Comparison of ENCODE assay signal across 8 cellular contexts in genomic region chr20:63520594-63520938, GRCh38. TPM values are rescaled to one million over a fixed set of nuclear protein-coding genes. Genes with fewer than 3 reads are reported as not detected.
DNase-seq lines count a peak whose midpoint lies in the region; ATAC-seq and TF ChIP-seq lines count a peak whose summit lies in the region.

Gene PPDPF (plus strand): TSS chr20:63520765. CDS start chr20:63521309, 544 bp downstream.

- H3K36me3 ChIP-seq in H7 (replicated peaks; ENCODE audit: control insufficient read depth, insufficient read depth, low read length) (peaks cover 9% of the 10 kb centered on the region), MM.1S (replicated peaks; ENCODE audit: insufficient read depth, low read length) (no peaks in the 10 kb centered on the region), aorta (ENCODE audit: control insufficient read depth in 1 of 2, insufficient read depth in 2 of 2, low read length in 1 of 2) (no peaks in the 10 kb centered on the region)

- ATAC-seq in aorta (ENCODE audit: low FRiP score) = peak; percentile 91

- H3K9me3 ChIP-seq in MM.1S (replicated peaks; ENCODE audit: insufficient read depth, low read length) = no peaks in the 10 kb centered on the region
- H3K9me3 ChIP-seq in aorta (ENCODE audit: control insufficient read depth, low read length) = no peaks in the 10 kb centered on the region

- peak; percentile 100 for DNase-seq in GM10266 (ENCODE audit: extremely low spot score)
- peak; percentile 100 for DNase-seq in H7
- peak; percentile 77 for DNase-seq in MM.1S
- peak; percentile 69 for DNase-seq in T1000 (lab: John Stamatoyannopoulos, UW)
- DNase-seq in astrocyte of the hippocampus (ENCODE audit: low read depth, low spot score) = peak; percentile 94
- peak in 46 of 51 donors; percentile 39 to 90 (median 70) for DNase-seq in hypothalamus (lab: John Stamatoyannopoulos, UW)
- no peak for DNase-seq in retinal pigment epithelial cell (ENCODE audit: low read depth)
- peak in 1 of 2 donors; percentile 94 for DNase-seq in aorta

- H3F3A ChIP-seq in MM.1S (ENCODE audit: insufficient read depth, low read length) = peaks cover 7% of the 10 kb centered on the region; the same call in 1 of the 2 replicates

- H3K27me3 ChIP-seq in H7 (ENCODE audit: control insufficient read depth, insufficient read depth, low read length) (peaks cover 7% of the 10 kb centered on the region), MM.1S (replicated peaks; ENCODE audit: insufficient read depth, low read length) (peaks cover 37% of the 10 kb centered on the region), aorta (ENCODE audit: control insufficient read depth in 1 of 2, insufficient read depth in 2 of 2, low read length in 1 of 2) (no peaks in the 10 kb centered on the region)

- H3K4me1 ChIP-seq in MM.1S (ENCODE audit: low read length) = 0 out of 2 replicates have a peak, but pooled peaks cover 4% of the 10 kb centered on the region
- no peaks in the 10 kb centered on the region for H3K4me1 ChIP-seq in aorta (ENCODE audit: control insufficient read depth in 1 of 2, insufficient read depth in 2 of 2, low read length in 2 of 2)

- H3K9ac ChIP-seq in MM.1S (ENCODE audit: low read length) = peak within 1 kb of the TSS; percentile 73

- no peak for TF ChIP-seq CTCF in GM10266 (IDR thresholded peaks at IDR 0.05; ENCODE audit: control insufficient read depth, insufficient read depth, low read depth, missing control alignments)
- no peak for TF ChIP-seq CTCF in MM.1S (IDR thresholded peaks at IDR 0.05; ENCODE audit: low read length)
- TF ChIP-seq CTCF in retinal pigment epithelial cell (conservative IDR thresholded peaks at IDR 0.05; ENCODE audit: low read depth, low read length) = no peak

- H3K79me2 ChIP-seq in MM.1S (ENCODE audit: low read length) = peaks cover 15% of the 10 kb centered on the region

- no peaks in the 10 kb centered on the region for H4K20me1 ChIP-seq in MM.1S (ENCODE audit: insufficient read depth, low read length)

- H2AFZ ChIP-seq in MM.1S (ENCODE audit: low read length) = peak within 1 kb of the TSS; percentile 96

- no peak within 1 kb of the TSS for H3K27ac ChIP-seq in MM.1S (ENCODE audit: low read length)
- H3K27ac ChIP-seq in aorta (ENCODE audit: low read depth in 1 of 2, low read length in 2 of 2) = peak within 1 kb of the TSS in 1 of 2 donors; percentile 55

- H3K9me2 ChIP-seq in MM.1S (replicated peaks; ENCODE audit: insufficient read depth, low read length) = no peaks in the 10 kb centered on the region

- intact Hi-C loops in aorta (cut with DNase I) = no loop called here

- 0 to 1% methylated on average over 45 to 54 of the region's 54 CpGs for WGBS in aorta, 2 donors

- peak within 1 kb of the TSS; percentile 99 for H3K4me2 ChIP-seq in MM.1S (ENCODE audit: low read depth, low read length)

- peak within 1 kb of the TSS; percentile 91 for H3K4me3 ChIP-seq in H7 (ENCODE audit: insufficient read depth, low read depth, low read length)
- H3K4me3 ChIP-seq in MM.1S (ENCODE audit: low read length) = peak within 1 kb of the TSS; percentile 84
- H3K4me3 ChIP-seq in retinal pigment epithelial cell (ENCODE audit: low read length) = peak within 1 kb of the TSS; percentile 82
- H3K4me3 ChIP-seq in aorta (ENCODE audit: low read length in 2 of 2) = peak within 1 kb of the TSS; percentile 78 to 80

RNA-seq across cellular contexts. Expression of gene PPDPF, which starts in this region (rescaled TPM):
- 79.7 and 94.2 TPM in 2 replicates for total RNA-seq in H7 (2014; rRNA removed; shearing (Covaris generic))
- 100 to 1,000 TPM; 176 to 190 TPM for total RNA-seq in aorta
- polyA plus RNA-seq in aorta = 100 to 1,000 TPM; 360 to 386 TPM
